ENCODE assay signal across 11 cellular contexts in genomic region chr1:111198836-111199235, GRCh38. TPM values are rescaled to one million over a fixed set of nuclear protein-coding genes. Genes with fewer than 3 reads are reported as not detected.
DNase-seq lines count a peak whose midpoint lies in the region; ATAC-seq and TF ChIP-seq lines count a peak whose summit lies in the region.
"Had no signal": no experiment of that assay in that cellular context is flagged by ENCODE, and none has a peak within 500 bp of the region (broad histone marks: within the 10 kb centered on the region; RNA-seq: fewer than 3 reads in every experiment).

No MANE protein-coding gene starts in this region.

- H3K4me3 ChIP-seq in prostate gland = peak overlapping the region in 1 of 2 donors; percentile 4

- no peak for TF ChIP-seq POLR2A in prostate gland (IDR thresholded peaks at IDR 0.05)

- peak overlapping the region; percentile 96 for H3K4me3 Mint-ChIP-seq in activated CD4-positive, alpha-beta memory T cell treated with anti-CD3 and anti-CD28 coated beads, Interleukin-2, amount 10 ng/mL, durations not matched to agents 7 days and 5 days
- peak overlapping the region; percentile 96 to 100 (median 99) for H3K4me3 Mint-ChIP-seq in immature natural killer cell
- peak overlapping the region; percentile 87 to 98 for H3K4me3 Mint-ChIP-seq in stimulated activated naive CD8-positive, alpha-beta T cell treated with anti-CD3 and anti-CD28 coated beads, Interleukin-15, amount 100 ng/mL, for 72 hours

- no peaks in the 10 kb centered on the region for H3K9me3 Mint-ChIP-seq in activated CD4-positive, alpha-beta memory T cell treated with anti-CD3 and anti-CD28 coated beads, Interleukin-2, amount 10 ng/mL, durations not matched to agents 7 days and 5 days
- no peaks in the 10 kb centered on the region for H3K9me3 Mint-ChIP-seq in immature natural killer cell
- no peaks in the 10 kb centered on the region for H3K9me3 Mint-ChIP-seq in stimulated activated naive CD8-positive, alpha-beta T cell treated with anti-CD3 and anti-CD28 coated beads, Interleukin-15, amount 100 ng/mL, for 72 hours

- H3K36me3 ChIP-seq in prostate gland = no peaks in the 10 kb centered on the region
- H3K36me3 ChIP-seq: tibial nerve had no signal

- H3K27ac ChIP-seq in prostate gland = no peak overlapping the region

- no peaks in the 10 kb centered on the region for H3K9me3 ChIP-seq in prostate gland
- H3K9me3 ChIP-seq: tibial nerve had no signal

- no peak for TF ChIP-seq CTCF in prostate gland (IDR thresholded peaks at IDR 0.05)

- peaks cover 66% of the 10 kb centered on the region for H3K36me3 Mint-ChIP-seq in activated CD4-positive, alpha-beta memory T cell treated with anti-CD3 and anti-CD28 coated beads, Interleukin-2, amount 10 ng/mL, durations not matched to agents 7 days and 5 days (ENCODE audit: low read depth)
- peaks cover 46 to 59% (median 54%) of the 10 kb centered on the region in 3 donors for H3K36me3 Mint-ChIP-seq in immature natural killer cell

- 85% methylated on average over 5 of the region's 5 CpGs for WGBS in prostate gland

- POLR2A ChIA-PET in activated CD4-positive, alpha-beta memory T cell treated with anti-CD3 and anti-CD28 coated beads, Interleukin-2, amount 10 ng/mL, durations not matched to agents 7 days and 5 days (lab: Charles Lee) = interaction anchor here (0.6 to 14.7 kb wide), 19 partner anchors 9 to 405 kb away, joined by 3 to 590 read pairs (median 4); partner anchors contain the start of genes CD53, CEPT1, DRAM2 and LRIF1

- no peak for ATAC-seq in stimulated activated naive CD8-positive, alpha-beta T cell treated with anti-CD3 and anti-CD28 coated beads, Interleukin-15, amount 100 ng/mL, for 72 hours

- DNase-seq in activated CD8-positive, alpha-beta memory T cell treated with anti-CD3 and anti-CD28 coated beads for 24 hours = peak; percentile 66
- no peak for DNase-seq in activated CD8-positive, alpha-beta memory T cell treated with anti-CD3 and anti-CD28 coated beads, Interleukin-2, amount 50 U/mL, for 4 hours
- DNase-seq in activated CD4-positive, alpha-beta memory T cell treated with anti-CD3 and anti-CD28 coated beads, Interleukin-2, amount 10 ng/mL, durations not matched to agents 7 days and 5 days = no peak
- DNase-seq in immature natural killer cell (no peak), prostate gland (ENCODE audit: low spot score) (no peak), GDM1 (lab: John Stamatoyannopoulos, UW) (no peak), NCI-H748 (lab: John Stamatoyannopoulos, UW; ENCODE audit: unreplicated experiment) (no peak)
- no peak for DNase-seq in stimulated activated naive CD8-positive, alpha-beta T cell treated with anti-CD3 and anti-CD28 coated beads, Interleukin-15, amount 100 ng/mL, for 72 hours
- DNase-seq: hippocampal formation had no signal

- no peaks in the 10 kb centered on the region for H3K27me3 ChIP-seq in prostate gland (replicated peaks; ENCODE audit: insufficient read depth)
- H3K27me3 ChIP-seq: tibial nerve had no signal

- CTCF ChIA-PET in activated CD4-positive, alpha-beta memory T cell treated with anti-CD3 and anti-CD28 coated beads, Interleukin-2, amount 10 ng/mL, durations not matched to agents 7 days and 5 days (lab: Charles Lee) = interaction anchor here (0.7 to 10.6 kb wide), 17 partner anchors 8 to 556 kb away, joined by 3 to 275 read pairs (median 4); partner anchors contain the start of genes CEPT1 and DRAM2

- H3K4me1 ChIP-seq in prostate gland (replicated peaks) = peaks cover 7% of the 10 kb centered on the region

- peak overlapping the region; percentile 93 for H3K27ac Mint-ChIP-seq in activated CD4-positive, alpha-beta memory T cell treated with anti-CD3 and anti-CD28 coated beads, Interleukin-2, amount 10 ng/mL, durations not matched to agents 7 days and 5 days
- H3K27ac Mint-ChIP-seq in immature natural killer cell = peak overlapping the region; percentile 95 to 99 (median 98)
- H3K27ac Mint-ChIP-seq in stimulated activated naive CD8-positive, alpha-beta T cell treated with anti-CD3 and anti-CD28 coated beads, Interleukin-15, amount 100 ng/mL, for 72 hours = peak overlapping the region; percentile 84 to 98

- peaks cover 77% of the 10 kb centered on the region for H3K4me1 Mint-ChIP-seq in activated CD4-positive, alpha-beta memory T cell treated with anti-CD3 and anti-CD28 coated beads, Interleukin-2, amount 10 ng/mL, durations not matched to agents 7 days and 5 days
- peaks cover 82 to 88% of the 10 kb centered on the region in 2 donors for H3K4me1 Mint-ChIP-seq in immature natural killer cell
- H3K4me1 Mint-ChIP-seq in stimulated activated naive CD8-positive, alpha-beta T cell treated with anti-CD3 and anti-CD28 coated beads, Interleukin-15, amount 100 ng/mL, for 72 hours = peaks cover 71% of the 10 kb centered on the region

- intact Hi-C loops in prostate gland (cut with DNase I) = no loop called here

- H3K27me3 Mint-ChIP-seq in activated CD4-positive, alpha-beta memory T cell treated with anti-CD3 and anti-CD28 coated beads, Interleukin-2, amount 10 ng/mL, durations not matched to agents 7 days and 5 days = no peaks in the 10 kb centered on the region
- peaks cover 5 to 25% (median 11%) of the 10 kb centered on the region in 3 donors for H3K27me3 Mint-ChIP-seq in immature natural killer cell (ENCODE audit: low read depth in 3 of 3)
- no peaks in the 10 kb centered on the region for H3K27me3 Mint-ChIP-seq in stimulated activated naive CD8-positive, alpha-beta T cell treated with anti-CD3 and anti-CD28 coated beads, Interleukin-15, amount 100 ng/mL, for 72 hours

RNA-seq across cellular contexts. Expression of gene DENND2D, which starts 1.6 kb away (rescaled TPM):
- total RNA-seq in activated CD4-positive, alpha-beta memory T cell treated with anti-CD3 and anti-CD28 coated beads, Interleukin-2, amount 10 ng/mL, durations not matched to agents 7 days and 5 days = 100 to 1,000 TPM; 207 to 210 TPM
- polyA plus RNA-seq in immature natural killer cell = 100 to 1,000 TPM; 145 to 474 (median 264) TPM
- 10 to 100 TPM; 25.4 to 37.2 TPM for total RNA-seq in prostate gland

RNA-seq across cellular contexts. Expression of gene CHI3L2, which starts 28.7 kb away (rescaled TPM):
- 1 to 10 TPM; 8.5 to 9.0 TPM for total RNA-seq in activated CD4-positive, alpha-beta memory T cell treated with anti-CD3 and anti-CD28 coated beads, Interleukin-2, amount 10 ng/mL, durations not matched to agents 7 days and 5 days
- polyA plus RNA-seq in immature natural killer cell = 10 to 100 TPM; 36.2 to 57.1 (median 42.8) TPM
- 10 to 100 TPM in 1 of 2 donors, under 1 TPM in 1; 0.82 to 10.6 TPM for total RNA-seq in prostate gland
- total RNA-seq: endothelial cell of umbilical vein had no signal
- polyA plus RNA-seq: endothelial cell of umbilical vein had no signal

RNA-seq across cellular contexts. Expression of gene CEPT1, which starts 58.8 kb away (rescaled TPM):
- 10 to 100 TPM; 31.0 to 32.5 TPM for total RNA-seq in activated CD4-positive, alpha-beta memory T cell treated with anti-CD3 and anti-CD28 coated beads, Interleukin-2, amount 10 ng/mL, durations not matched to agents 7 days and 5 days
- polyA plus RNA-seq in immature natural killer cell = 10 to 100 TPM; 14.7 to 20.9 (median 19.2) TPM
- total RNA-seq in prostate gland = 10 to 100 TPM; 32.2 to 52.5 TPM

RNA-seq across cellular contexts. Expression of gene DRAM2, which starts 58.9 kb away (rescaled TPM):
- 10 to 100 TPM; 33.0 to 38.0 TPM for total RNA-seq in activated CD4-positive, alpha-beta memory T cell treated with anti-CD3 and anti-CD28 coated beads, Interleukin-2, amount 10 ng/mL, durations not matched to agents 7 days and 5 days
- 10 to 100 TPM; 61.8 to 88.2 (median 80.4) TPM for polyA plus RNA-seq in immature natural killer cell
- total RNA-seq in prostate gland = 10 to 100 TPM; 33.3 to 47.8 TPM

Comparison
In these comparisons a context has a peak if more than half of its experiments do, and no peak if none do; other contexts are left out.
1. RNA of gene DENND2D, which starts 1.6 kb away (total RNA-seq): 207 to 210 TPM in activated CD4-positive, alpha-beta memory T cell treated with anti-CD3 and anti-CD28 coated beads, Interleukin-2, amount 10 ng/mL, durations not matched to agents 7 days and 5 days; 25.4 to 37.2 TPM in prostate gland; every median in the first group is over 4 times any median in the second.
2. Peak in every context shown above with its lines, with median percentiles within 50 percentile points of each other: H3K27ac Mint-ChIP-seq and H3K4me3 Mint-ChIP-seq.